ENCODE assay signal across 12 cellular contexts in the genomic region with DNA sequence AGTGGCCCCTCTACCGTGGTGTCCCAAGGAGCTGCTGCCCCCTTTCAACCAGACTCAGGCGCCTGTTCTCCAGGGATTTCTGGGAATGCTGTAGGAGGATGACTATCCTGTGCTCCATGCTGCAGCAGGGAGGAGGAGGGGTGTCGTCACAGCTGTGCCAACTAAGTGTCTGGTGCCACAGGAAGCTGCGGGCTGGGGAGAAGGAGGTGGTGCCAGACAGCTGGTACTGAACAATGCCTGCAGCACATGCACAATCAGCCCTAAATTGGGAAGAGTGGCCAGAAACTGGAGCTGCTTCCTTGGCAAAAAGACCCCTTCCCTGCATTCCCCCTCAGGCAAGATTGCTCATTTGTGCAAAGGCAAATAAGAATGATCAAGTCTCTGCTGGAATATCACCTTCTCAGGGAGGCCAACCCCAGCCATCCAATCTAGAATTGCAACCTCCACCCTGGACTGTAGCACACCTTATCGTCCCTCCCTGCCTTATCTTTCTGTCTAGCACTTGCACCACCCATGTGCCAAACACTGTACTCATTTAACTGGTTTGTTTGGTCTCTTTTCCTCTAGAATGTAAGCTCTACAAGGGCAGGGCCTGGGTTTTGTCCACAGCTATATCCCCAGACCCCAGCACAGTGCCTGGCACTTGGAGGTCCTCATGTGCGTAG. TPM values are rescaled to one million over a fixed set of nuclear protein-coding genes. Genes with fewer than 3 reads are reported as not detected.
DNase-seq lines count a peak whose midpoint lies in the region; ATAC-seq and TF ChIP-seq lines count a peak whose summit lies in the region.
"Had no signal": no experiment of that assay in that cellular context is flagged by ENCODE, and none has a peak within 500 bp of the region (broad histone marks: within the 10 kb centered on the region; RNA-seq: fewer than 3 reads in every experiment).

No MANE protein-coding gene starts in this region.

- no peaks in the 10 kb centered on the region for H3K79me2 ChIP-seq in smooth muscle cell (ENCODE audit: low read depth)

- H3K27ac Mint-ChIP-seq in central memory CD8-positive, alpha-beta T cell (ENCODE audit: low read depth) = no peak overlapping the region
- H3K27ac Mint-ChIP-seq: endodermal cell had no signal

- no peak overlapping the region for H2AFZ ChIP-seq in smooth muscle cell (ENCODE audit: low read depth)

- no peak overlapping the region for H3K4me3 ChIP-seq in Jurkat, Clone E6-1 (ENCODE audit: low read length)
- H3K4me3 ChIP-seq in smooth muscle cell (no peak overlapping the region), ovary (no peak overlapping the region)

- no peaks in the 10 kb centered on the region for H3K9me3 ChIP-seq in smooth muscle cell (replicated peaks; ENCODE audit: low read depth)
- no peaks in the 10 kb centered on the region for H3K9me3 ChIP-seq in ovary

- H4K20me1 ChIP-seq in smooth muscle cell (ENCODE audit: low read depth) = no peaks in the 10 kb centered on the region

- peaks cover 2% of the 10 kb centered on the region for H3K36me3 Mint-ChIP-seq in central memory CD8-positive, alpha-beta T cell (ENCODE audit: insufficient read depth)

- no peak for TF ChIP-seq POLR2A in ovary (IDR thresholded peaks at IDR 0.05)

- TF ChIP-seq EP300 in ovary (IDR thresholded peaks at IDR 0.05) = no peak

- ATAC-seq in central memory CD8-positive, alpha-beta T cell (replicated peaks; ENCODE audit: extremely low read depth, poor library complexity, severe bottlenecking) = peak; percentile 54
- ATAC-seq in GM19035 (IDR thresholded peaks at IDR 0.05; ENCODE audit: unreplicated experiment) = no peak

- no peak overlapping the region for H3K4me2 ChIP-seq in smooth muscle cell

- peak; percentile 54 for DNase-seq in AG08395 (ENCODE audit: low spot score)
- DNase-seq in Jurkat, Clone E6-1 (ENCODE audit: low read depth, low spot score) = peak; percentile 48
- no peak for DNase-seq in central memory CD8-positive, alpha-beta T cell (ENCODE audit: low spot score in 2 of 2)
- DNase-seq in medulla oblongata (ENCODE audit: extremely low spot score) = peak; percentile 63
- DNase-seq in mucosa of gallbladder (ENCODE audit: low spot score) = no peak
- no peak for DNase-seq in smooth muscle cell (lab: John Stamatoyannopoulos, UW; ENCODE audit: unreplicated experiment)
- no peak for DNase-seq in ovary
- DNase-seq: amniotic stem cell, endodermal cell, NCI-H2227 treated with DMSO at 0.1 percent for 48 hours, SHP77 had no signal

- intact Hi-C loops in ovary (cut with DNase I) = no loop called here

- H3K9me3 Mint-ChIP-seq in central memory CD8-positive, alpha-beta T cell = no peaks in the 10 kb centered on the region
- H3K9me3 Mint-ChIP-seq: endodermal cell had no signal

- no peak overlapping the region for H3K9ac ChIP-seq in smooth muscle cell (ENCODE audit: low read depth)

- H3K27ac ChIP-seq in smooth muscle cell (ENCODE audit: low read depth) (no peak overlapping the region), ovary (no peak overlapping the region)

- H3K36me3 ChIP-seq in smooth muscle cell (ENCODE audit: low read depth) (no peaks in the 10 kb centered on the region), ovary (no peaks in the 10 kb centered on the region)

- peaks cover 9% of the 10 kb centered on the region for H3K4me1 Mint-ChIP-seq in central memory CD8-positive, alpha-beta T cell

- H3K4me1 ChIP-seq in smooth muscle cell (ENCODE audit: low read depth) (no peaks in the 10 kb centered on the region), ovary (ENCODE audit: insufficient read depth) (peaks cover 19% of the 10 kb centered on the region)

- H3K27me3 ChIP-seq in smooth muscle cell (ENCODE audit: low read depth) (peaks cover 8% of the 10 kb centered on the region), ovary (no peaks in the 10 kb centered on the region)

- no peaks in the 10 kb centered on the region for H3F3A ChIP-seq in smooth muscle cell (ENCODE audit: low read depth)

- no peak for TF ChIP-seq CTCF in smooth muscle cell (IDR thresholded peaks at IDR 0.05; ENCODE audit: borderline replicate concordance, insufficient read depth, poor library complexity, severe bottlenecking)
- TF ChIP-seq CTCF in ovary (IDR thresholded peaks at IDR 0.05) = no peak

- WGBS in smooth muscle cell (ENCODE audit: low lambda C conversion rate) = 81% methylated on average over 6 of the region's 6 CpGs
- WGBS in ovary, 3 donors = 82 to 91% (median 82%) methylated on average over 6 of the region's 6 CpGs

- peaks cover 7% of the 10 kb centered on the region for H3K27me3 Mint-ChIP-seq in central memory CD8-positive, alpha-beta T cell

- H3K4me3 Mint-ChIP-seq in central memory CD8-positive, alpha-beta T cell = no peak overlapping the region
- H3K4me3 Mint-ChIP-seq: endodermal cell had no signal

RNA-seq across cellular contexts. Expression of a gene that starts 33.3 kb away (rescaled TPM):
- polyA plus RNA-seq in Jurkat, Clone E6-1 (2012; ENCODE audit: insufficient read depth, insufficient read length) = not detected
- total RNA-seq in mucosa of gallbladder (7.6 TPM), smooth muscle cell (24.0 and 29.2 TPM in 2 replicates), ovary (10 to 100 TPM in 1 of 7 donors, 1 to 10 TPM in 4, under 1 TPM in 2; 0.58 to 56.9 (median 4.2) TPM)
- polyA plus RNA-seq in smooth muscle cell (17.0 and 67.5 TPM in 2 replicates), ovary (1 to 10 TPM in 1 of 2 donors, under 1 TPM in 1; 0.54 to 7.0 TPM)

RNA-seq across cellular contexts. Expression of a gene that starts 35.4 kb away (rescaled TPM):
- polyA plus RNA-seq in Jurkat, Clone E6-1 (2012; ENCODE audit: insufficient read depth, insufficient read length) = not detected
- total RNA-seq in mucosa of gallbladder = 0.12 TPM
- 0.13 TPM in 1 of 2 replicates, not detected in the other for total RNA-seq in smooth muscle cell
- polyA plus RNA-seq in smooth muscle cell = not detected in 2 replicates
- 10 to 100 TPM; 10.1 to 16.7 (median 12.0) TPM for total RNA-seq in ovary
- 10 to 100 TPM in 1 of 2 donors, 1 to 10 TPM in 1; 7.6 to 20.2 TPM for polyA plus RNA-seq in ovary

RNA-seq across cellular contexts. Expression of a gene that starts 56.3 kb away (rescaled TPM):
- polyA plus RNA-seq in Jurkat, Clone E6-1 (2012; ENCODE audit: insufficient read depth, insufficient read length) = not detected
- 4.6 TPM for total RNA-seq in mucosa of gallbladder
- 2.1 and 7.6 TPM in 2 replicates for total RNA-seq in smooth muscle cell
- polyA plus RNA-seq in smooth muscle cell = 5.7 and 6.7 TPM in 2 replicates
- total RNA-seq in ovary = 100 to 1,000 TPM in 3 of 7 donors, 10 to 100 TPM in 4; 61.4 to 392 (median 79.2) TPM
- 10 to 100 TPM; 41.5 to 75.4 TPM for polyA plus RNA-seq in ovary
- total RNA-seq: endodermal cell had no signal

Comparison
In these comparisons a context has a peak if more than half of its experiments do, and no peak if none do; other contexts are left out.
1. DNase-seq: peak in AG08395 (single experiment), Jurkat, Clone E6-1 (single experiment) and medulla oblongata (single experiment); none in central memory CD8-positive, alpha-beta T cell (0 of 2), mucosa of gallbladder (single experiment), smooth muscle cell (single experiment) and ovary (0 of 5).